Comparison of ENCODE assay signal across 1 cellular context in genomic region chr18:23412351-23412964, GRCh38.
TF ChIP-seq lines count a peak whose summit lies in the region.

No MANE protein-coding gene starts in this region.

TF ChIP-seq in HepG2, 621 proteins besides CTCF, POLR2A, EP300 and RAD21:
- no peak for TF ChIP-seq SIN3B (IDR thresholded peaks at IDR 0.05; ENCODE audit: low read length)
- no peak for TF ChIP-seq DMAP1 (CRISPR knock-in tag; IDR thresholded peaks at IDR 0.05)
- TF ChIP-seq HNRNPLL (IDR thresholded peaks at IDR 0.05; ENCODE audit: low read depth, low read length, poor library complexity, severe bottlenecking) = no peak
- 0 out of 2 replicates have a peak, but pooled peaks have one; percentile 16 for TF ChIP-seq ZNF770 (CRISPR knock-in tag; IDR thresholded peaks at IDR 0.05)
- no peak for TF ChIP-seq SNRNP70 (IDR thresholded peaks at IDR 0.05; ENCODE audit: low read depth, low read length)
- no peak for TF ChIP-seq ZNF44 (CRISPR knock-in tag; IDR thresholded peaks at IDR 0.05)
